25 cellular contexts compared by ENCODE assay signal in the genomic region with DNA sequence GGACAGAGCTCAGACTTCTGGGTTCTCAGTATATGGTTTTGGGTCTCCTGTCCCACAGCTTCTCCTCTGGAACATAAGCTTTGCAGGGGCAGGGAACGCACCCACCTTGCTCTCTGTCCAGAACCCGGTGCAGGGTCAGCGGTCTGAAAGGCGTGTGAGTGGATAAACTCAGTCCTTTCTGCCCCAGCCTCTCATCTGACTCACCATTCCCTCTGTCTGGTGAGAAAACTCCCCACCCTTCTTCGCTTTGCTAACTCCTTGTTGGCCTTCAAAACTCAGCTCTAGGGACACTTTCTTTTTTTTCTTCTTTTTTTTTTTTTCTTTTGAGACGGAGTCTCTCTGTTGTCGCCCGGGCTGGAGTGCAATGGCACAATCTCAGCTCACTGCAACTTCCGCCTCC.
"Had no signal": no experiment of that assay in that cellular context is flagged by ENCODE, and none has a peak within 500 bp of the region (broad histone marks: within the 10 kb centered on the region; RNA-seq: fewer than 3 reads in every experiment).

No MANE protein-coding gene starts in this region.

- ATAC-seq: activated T-helper 17 cell treated with anti-CD3 and anti-CD28 coated beads, Interleukin-2, amount 50 U/mL, for 72 hours; SK-N-SH treated with all-trans-retinoic acid at 6 μM for 48 hours had no signal

- H3K36me3 ChIP-seq: Peyer's patch, SJSA1 had no signal

- H3K27ac ChIP-seq: Peyer's patch, SJSA1, VCaP had no signal

- DNase-seq: activated CD4-positive, alpha-beta memory T cell treated with anti-CD3 and anti-CD28 coated beads, Interleukin-2, amount 10 ng/mL, durations not matched to agents 7 days and 5 days; activated CD4-positive, alpha-beta T cell treated with anti-CD3 and anti-CD28 coated beads, Interleukin-2, amount 50 U/mL, for 1 hour; activated CD4-positive, CD25-positive, alpha-beta regulatory T cell; activated gamma-delta T cell treated with Interleukin-2 at 50 U/mL for 16 hours; activated naive CD4-positive, alpha-beta T cell treated with anti-CD3 and anti-CD28 coated beads, Interleukin-2, amount 10 ng/mL, durations not matched to agents 7 days and 5 days; activated naive CD8-positive, alpha-beta T cell treated with anti-CD3 and anti-CD28 coated beads for 36 hours; activated T-cell treated with anti-CD3 and anti-CD28 coated beads for 4 hours; activated T-cell treated with anti-CD3 and anti-CD28 coated beads, Interleukin-2, amount 50 U/mL, for 48 hours; MM.1S; NCI-H1105; NCI-H1436; NCI-H1694 treated with DMSO at 0.1 percent for 48 hours; NCI-H2029 treated with DMSO at 0.1 percent for 48 hours; NCI-H345; NCI-H510A treated with DMSO at 0.1 percent for 48 hours; NCI-H69; NK-92 treated with Interleukin-12 subunit alpha and Interleukin-12 subunit beta, amount 100 ng/mL, for 24 hours; OCI-M1; Peyer's patch; SHP77; SW 1271 had no signal

- H3K4me3 ChIP-seq: Peyer's patch, SJSA1 had no signal

- H3K9me3 ChIP-seq: Peyer's patch, SJSA1 had no signal

- H3K27me3 ChIP-seq: Peyer's patch, SJSA1 had no signal
